In genomic region chr11:6646040-6646439, GRCh38 we compare ENCODE assay signal across 1 cellular context.
TF ChIP-seq lines count a peak whose summit lies in the region.

No MANE protein-coding gene starts in this region.

TF ChIP-seq in H1, 55 proteins besides CTCF, POLR2A, EP300 and RAD21:
- TF ChIP-seq SP1 (IDR thresholded peaks at IDR 0.05; ENCODE audit: low read depth, low read length): no peak
- no peak for TF ChIP-seq BRCA1 (IDR thresholded peaks at IDR 0.05; ENCODE audit: low read depth, low read length)
- TF ChIP-seq EGR1 (IDR thresholded peaks at IDR 0.05; ENCODE audit: borderline replicate concordance, low read depth, low read length): no peak
- TF ChIP-seq HDAC2 (IDR thresholded peaks at IDR 0.05; ENCODE audit: borderline replicate concordance in 1 of 2, low read depth in 2 of 2, low read length in 2 of 2): no peak
- no peak for TF ChIP-seq ZNF274 (IDR thresholded peaks at IDR 0.05; ENCODE audit: borderline replicate concordance, extremely low read depth, low read length)
- TF ChIP-seq ATF2 (IDR thresholded peaks at IDR 0.05; ENCODE audit: low read length): no peak
- TF ChIP-seq ASH2L (IDR thresholded peaks at IDR 0.05; ENCODE audit: low read length): no peak
- TF ChIP-seq FOSL1 (IDR thresholded peaks at IDR 0.05; ENCODE audit: insufficient read depth, low read depth, low read length): no peak
- TF ChIP-seq RNF2 (IDR thresholded peaks at IDR 0.05; ENCODE audit: borderline replicate concordance, low read depth, low read length, missing control alignments, poor library complexity, severe bottlenecking): no peak
- no peak for TF ChIP-seq NRF1 (IDR thresholded peaks at IDR 0.05; ENCODE audit: low read depth, low read length)
